Comparison of ENCODE assay signal across 8 cellular contexts in genomic region chr3:3800076-3800448, GRCh38. TPM values are rescaled to one million over a fixed set of nuclear protein-coding genes. Genes with fewer than 3 reads are reported as not detected.
A peak's percentile ranks its signal among the peaks of the same experiment; 100 is the strongest.
DNase-seq lines count a peak whose midpoint lies in the region; ATAC-seq and TF ChIP-seq lines count a peak whose summit lies in the region.

No MANE protein-coding gene starts in this region.

- H3K36me3 Mint-ChIP-seq in naive thymus-derived CD8-positive, alpha-beta T cell, result no peaks in the 10 kb centered on the region

- H3K4me1 Mint-ChIP-seq in naive thymus-derived CD8-positive, alpha-beta T cell, result peaks cover 13 to 32% (median 22%) of the 10 kb centered on the region in 4 donors

- peaks cover 6% of the 10 kb centered on the region for H3K4me1 ChIP-seq in effector memory CD4-positive, alpha-beta T cell (ENCODE audit: control insufficient read depth, insufficient read depth, low read length, poor library complexity, severe bottlenecking)

- peak overlapping the region in 7 of 10 donors; percentile 13 to 88 (median 78) for H3K27ac Mint-ChIP-seq in naive thymus-derived CD8-positive, alpha-beta T cell

- no peaks in the 10 kb centered on the region for H3K27me3 ChIP-seq in effector memory CD4-positive, alpha-beta T cell (replicated peaks; ENCODE audit: control insufficient read depth, insufficient read depth, low read length, poor library complexity, severe bottlenecking)

- DNase-seq in NCI-H510A (lab: John Stamatoyannopoulos, UW) (peak; percentile 24), HCEC 1CT (no peak)
- no peak for DNase-seq in effector memory CD4-positive, alpha-beta T cell
- peak in 2 of 10 donors; percentile 9 to 15 for DNase-seq in naive thymus-derived CD8-positive, alpha-beta T cell

- ATAC-seq in naive thymus-derived CD8-positive, alpha-beta T cell, result no peak
- ATAC-seq in GM18858 (IDR thresholded peaks at IDR 0.05; ENCODE audit: unreplicated experiment) (no peak), HG03139 (IDR thresholded peaks at IDR 0.05; ENCODE audit: unreplicated experiment) (no peak), HG03280 (IDR thresholded peaks at IDR 0.05; ENCODE audit: unreplicated experiment) (no peak)

- POLR2A ChIA-PET in naive thymus-derived CD8-positive, alpha-beta T cell (lab: Charles Lee), result interaction anchor here (1.7 kb wide), 2 partner anchors 8 to 621 kb away, joined by 7 to 11 read pairs; partner anchors contain the start of gene CRBN

- H3K4me3 Mint-ChIP-seq in naive thymus-derived CD8-positive, alpha-beta T cell, result peak overlapping the region; percentile 80 to 94 (median 90)

- no peaks in the 10 kb centered on the region for H3K9me3 ChIP-seq in effector memory CD4-positive, alpha-beta T cell (ENCODE audit: control insufficient read depth, low read length)

- H3K9me3 Mint-ChIP-seq in naive thymus-derived CD8-positive, alpha-beta T cell, result peaks cover 0 to 3% (median 0%) of the 10 kb centered on the region in 9 donors

- peaks cover 0 to 30% (median 0%) of the 10 kb centered on the region in 5 donors for H3K27me3 Mint-ChIP-seq in naive thymus-derived CD8-positive, alpha-beta T cell

- no peaks in the 10 kb centered on the region for H3K36me3 ChIP-seq in effector memory CD4-positive, alpha-beta T cell (ENCODE audit: control insufficient read depth, insufficient read depth, low read length)

- H3K27ac ChIP-seq in C4-2B, result peak overlapping the region; percentile 66; the same call in 1 of the 2 replicates
- H3K27ac ChIP-seq in effector memory CD4-positive, alpha-beta T cell (ENCODE audit: insufficient read depth, low read length, poor library complexity, severe bottlenecking), result no peak overlapping the region

- no peak for TF ChIP-seq CTCF in C4-2B (conservative IDR thresholded peaks at IDR 0.05)

- peak overlapping the region; percentile 27 for H3K4me3 ChIP-seq in effector memory CD4-positive, alpha-beta T cell (ENCODE audit: insufficient read depth, low read depth, low read length, poor library complexity, severe bottlenecking)

RNA-seq across cellular contexts. Expression of gene LRRN1, which starts 0.8 kb away (rescaled TPM):
- total RNA-seq in naive thymus-derived CD8-positive, alpha-beta T cell, result 1 to 10 TPM; 6.7 to 6.9 TPM
- polyA plus RNA-seq in naive thymus-derived CD8-positive, alpha-beta T cell, result 1 to 10 TPM in 1 of 3 donors, under 1 TPM in 2; 0.20 to 1.7 (median 0.66) TPM
